11 cellular contexts compared by ENCODE assay signal in genomic region chr3:98986073-98986472, GRCh38.
DNase-seq lines count a peak whose midpoint lies in the region; ATAC-seq, FAIRE-seq and TF ChIP-seq lines count a peak whose summit lies in the region.
"Had no signal": no experiment of that assay in that cellular context is flagged by ENCODE, and none has a peak within 500 bp of the region (broad histone marks: within the 10 kb centered on the region; RNA-seq: fewer than 3 reads in every experiment).

No MANE protein-coding gene starts in this region.

- CTCF ChIA-PET in H1 (lab: Charles Lee; ENCODE audit: partially characterized antibody): interaction anchor here (0.7 to 2.0 kb wide), 5 partner anchors 8 to 169 kb away, joined by 3 to 8 read pairs (median 4); partner anchors contain the start of gene DCBLD2

- no peak overlapping the region for H3K18ac ChIP-seq in H1 (ENCODE audit: extremely low read depth, low read length)

- H4K5ac ChIP-seq in H1 (ENCODE audit: insufficient read length, low read depth, low read length): no peak overlapping the region

- no peak for TF ChIP-seq CTCF in H1 (IDR thresholded peaks at IDR 0.05; ENCODE audit: control extremely low read depth in 1 of 3, insufficient read depth in 1 of 3, low read depth in 1 of 3, low read length in 3 of 3)
- TF ChIP-seq CTCF in left lung (IDR thresholded peaks at IDR 0.05): no peak
- no peak for TF ChIP-seq CTCF in mucosa of descending colon (IDR thresholded peaks at IDR 0.05)

- no peak overlapping the region for H4K91ac ChIP-seq in H1 (replicated peaks; ENCODE audit: insufficient read length, low read length)

- no peak overlapping the region for H3K4me3 ChIP-seq in H1 (ENCODE audit: extremely low read depth in 1 of 4, insufficient read depth in 2 of 4, low read depth in 3 of 4, low read length in 4 of 4)
- no peak overlapping the region for H3K4me3 ChIP-seq in left lung
- H3K4me3 ChIP-seq in mucosa of descending colon: no peak overlapping the region

- H3K23ac ChIP-seq in H1 (ENCODE audit: insufficient read length): no peak overlapping the region

- no peak; a peak in 1 of 3 replicates for TF ChIP-seq EP300 in H1 (IDR thresholded peaks at IDR 0.05; ENCODE audit: borderline replicate concordance in 1 of 2, low read depth in 2 of 2, low read length in 2 of 2)

- no peak overlapping the region for H2AK5ac ChIP-seq in H1 (ENCODE audit: low read depth, low read length)

- WGBS in H1 (ENCODE audit: extremely low coverage in 1 of 2, insufficient coverage in 1 of 2, insufficient read length in 1 of 2, insufficient replicate concordance in 2 of 2, low coverage in 1 of 2, low lambda C conversion rate in 2 of 2, missing lambda C conversion rate in 1 of 2), 2 experiments: 71% methylated on average over 1 of the region's 1 CpG; no CpG with 5 or more reads in 1 of the 2 experiments

- peak; percentile 51 for DNase-seq in AG08396 (ENCODE audit: low spot score)
- peak; percentile 76 for DNase-seq in NCI-H226
- DNase-seq in H1 (ENCODE audit: low read depth in 1 of 2, low spot score in 2 of 2): peak in 1 of 2 experiments; percentile 19
- no peak for DNase-seq in left lung
- no peak for DNase-seq in mucosa of descending colon
- no peak for DNase-seq in AML-193 (lab: John Stamatoyannopoulos, UW)
- DNase-seq in NCI-H2107 (lab: John Stamatoyannopoulos, UW): no peak
- DNase-seq: activated T-cell treated with anti-CD3 and anti-CD28 coated beads, Interleukin-2, amount 50 U/mL, for 72 hours; CD8-positive, alpha-beta memory T cell; SIG-M5 had no signal

- intact Hi-C loops in left lung (cut with DNase I) (no loop called here), mucosa of descending colon (cut with DNase I, micrococcal nuclease) (no loop called here)

- TF ChIP-seq POLR2A in H1 (IDR thresholded peaks at IDR 0.05; ENCODE audit: control extremely low read depth in 1 of 2, low read depth in 2 of 2, low read length in 2 of 2): no peak

- H3K23me2 ChIP-seq in H1 (ENCODE audit: low read depth, low read length): no peaks in the 10 kb centered on the region

- H2BK12ac ChIP-seq in H1 (ENCODE audit: low read depth, low read length): no peak overlapping the region

- POLR2A ChIA-PET in H1 (lab: Charles Lee; ENCODE audit: partially characterized antibody): no interaction called here

- H3K79me2 ChIP-seq in H1 (ENCODE audit: control insufficient read depth in 1 of 2, insufficient read depth in 2 of 2, low read length in 2 of 2): no peaks in the 10 kb centered on the region

- no peak overlapping the region for H3K56ac ChIP-seq in H1 (replicated peaks; ENCODE audit: insufficient read length, low read depth, low read length)

- H2BK120ac ChIP-seq in H1 (replicated peaks; ENCODE audit: low read depth, low read length): no peak overlapping the region

- no peak overlapping the region for H2BK15ac ChIP-seq in H1 (ENCODE audit: low read length)

- H3K4me2 ChIP-seq in H1 (ENCODE audit: insufficient read depth in 1 of 2, low read depth in 2 of 2, low read length in 2 of 2): no peak overlapping the region

- no peaks in the 10 kb centered on the region for H3K79me1 ChIP-seq in H1 (ENCODE audit: low read depth, low read length)

- H3K9ac ChIP-seq in H1 (replicated peaks in 1 of 4; ENCODE audit: extremely low read depth in 1 of 4, low read depth in 3 of 4, low read length in 3 of 4): no peak overlapping the region

- ATAC-seq in left lung (peak; percentile 69), mucosa of descending colon (no peak), HG03025 (IDR thresholded peaks at IDR 0.05; ENCODE audit: low FRiP score, unreplicated experiment) (no peak)
- ATAC-seq: activated T-cell treated with anti-CD3 and anti-CD28 coated beads, Interleukin-2, amount 50 U/mL, for 72 hours had no signal

- H2BK5ac ChIP-seq in H1 (ENCODE audit: low read depth, low read length): no peak overlapping the region

- H3K4me1 ChIP-seq in H1 (replicated peaks in 1 of 4; ENCODE audit: control insufficient read depth in 3 of 4, insufficient read depth in 4 of 4, low read length in 3 of 4): no peaks in the 10 kb centered on the region; a peak in 3 of 7 replicates
- H3K4me1 ChIP-seq in left lung: no peaks in the 10 kb centered on the region
- no peaks in the 10 kb centered on the region for H3K4me1 ChIP-seq in mucosa of descending colon (ENCODE audit: low read depth)

- no peaks in the 10 kb centered on the region for H3K9me3 ChIP-seq in H1 (ENCODE audit: insufficient read depth in 2 of 2, low read depth in 1 of 2, low read length in 1 of 2)
- no peaks in the 10 kb centered on the region for H3K9me3 ChIP-seq in left lung
- H3K9me3 ChIP-seq in mucosa of descending colon: no peaks in the 10 kb centered on the region

- H3K4ac ChIP-seq in H1 (replicated peaks; ENCODE audit: insufficient read length, low read depth, low read length): no peak overlapping the region

- no peak overlapping the region for H2AFZ ChIP-seq in H1 (ENCODE audit: low read length)

- peak; percentile 91 for FAIRE-seq in H1 (lab: Jason Lieb, UNC)

- H3K14ac ChIP-seq in H1 (ENCODE audit: insufficient read length): no peak overlapping the region

- H3K36me3 ChIP-seq in H1 (ENCODE audit: control insufficient read depth in 2 of 4, insufficient read depth in 4 of 4, low read length in 3 of 4): no peaks in the 10 kb centered on the region
- H3K36me3 ChIP-seq in left lung: no peaks in the 10 kb centered on the region
- no peaks in the 10 kb centered on the region for H3K36me3 ChIP-seq in mucosa of descending colon (ENCODE audit: low read depth)

- H3K27ac ChIP-seq in H1 (ENCODE audit: low read depth, low read length): no peak overlapping the region
- peak overlapping the region in 1 of 2 donors; percentile 8 for H3K27ac ChIP-seq in left lung

- no peaks in the 10 kb centered on the region for H4K20me1 ChIP-seq in H1 (replicated peaks in 1 of 2; ENCODE audit: control insufficient read depth in 1 of 2, insufficient read depth in 2 of 2, low read length in 2 of 2)

- no peak for TF ChIP-seq RAD21 in H1 (IDR thresholded peaks at IDR 0.05 in 1 of 2, conservative IDR thresholded peaks at IDR 0.05 in 1 of 2; ENCODE audit: low read depth in 2 of 2, low read length in 2 of 2)

- H2BK20ac ChIP-seq in H1 (ENCODE audit: low read length): no peak overlapping the region

- H3K27me3 ChIP-seq in H1 (replicated peaks in 1 of 4; ENCODE audit: control insufficient read depth in 3 of 4, extremely low read depth in 1 of 4, insufficient read depth in 3 of 4, low read length in 3 of 4) (no peaks in the 10 kb centered on the region), left lung (no peaks in the 10 kb centered on the region)

- H4K8ac ChIP-seq in H1 (ENCODE audit: extremely low read depth, insufficient read depth, low read length): no peak overlapping the region

TF ChIP-seq in H1, 55 proteins besides CTCF, POLR2A, EP300 and RAD21 (continues in another document):
- TF ChIP-seq NANOG (IDR thresholded peaks at IDR 0.05; ENCODE audit: insufficient read depth, low read depth, low read length, poor library complexity, severe bottlenecking) (peak; percentile 41), NRF1 (IDR thresholded peaks at IDR 0.05; ENCODE audit: low read depth, low read length) (no peak), ATF2 (IDR thresholded peaks at IDR 0.05; ENCODE audit: low read length) (peak; percentile 96), CBX5 (IDR thresholded peaks at IDR 0.05; ENCODE audit: low read depth, low read length) (no peak), SP1 (IDR thresholded peaks at IDR 0.05; ENCODE audit: low read depth, low read length) (no peak; the same call in 1 of the 2 replicates), GTF2F1 (IDR thresholded peaks at IDR 0.05; ENCODE audit: borderline replicate concordance, low read depth, low read length) (no peak), BACH1 (IDR thresholded peaks at IDR 0.05; ENCODE audit: low read length) (no peak), SP4 (IDR thresholded peaks at IDR 0.05; ENCODE audit: low read length) (no peak), SIN3A (conservative IDR thresholded peaks at IDR 0.05 in 1 of 2, IDR thresholded peaks at IDR 0.05 in 1 of 2; ENCODE audit: low read depth in 1 of 2, low read length in 2 of 2) (no peak), JUN (IDR thresholded peaks at IDR 0.05; ENCODE audit: low read depth, low read length) (peak; percentile 85), SAP30 (IDR thresholded peaks at IDR 0.05; ENCODE audit: insufficient read depth, insufficient replicate concordance, low read length) (no peak), SIRT6 (IDR thresholded peaks at IDR 0.05; ENCODE audit: low read length) (no peak), BRCA1 (IDR thresholded peaks at IDR 0.05; ENCODE audit: low read depth, low read length) (no peak), TAF1 (IDR thresholded peaks at IDR 0.05; ENCODE audit: low read depth, low read length) (no peak), SUZ12 (IDR thresholded peaks at IDR 0.05; ENCODE audit: low read length) (no peak), RBBP5 (IDR thresholded peaks at IDR 0.05; ENCODE audit: borderline replicate concordance, low read depth, low read length) (no peak)

Comparison
In these comparisons a context has a peak if more than half of its experiments do, and no peak if none do; other contexts are left out.
1. DNase-seq: peak in AG08396 (single experiment) and NCI-H226 (single experiment); none in left lung (0 of 2), mucosa of descending colon (0 of 3), AML-193 (0 of 2) and NCI-H2107 (single experiment).